In genomic region chr17:59842901-59843652, GRCh38 we compare ENCODE assay signal across 8 cellular contexts. TPM values are rescaled to one million over a fixed set of nuclear protein-coding genes. Genes with fewer than 3 reads are reported as not detected.
DNase-seq lines count a peak whose midpoint lies in the region; ATAC-seq and TF ChIP-seq lines count a peak whose summit lies in the region.

No MANE protein-coding gene starts in this region.

- ATAC-seq in HCT116, result peak; percentile 56
- peak; percentile 25 for ATAC-seq in thoracic aorta (ENCODE audit: insufficient number of reproducible peaks, low FRiP score, low read depth)
- ATAC-seq in HG03025 (IDR thresholded peaks at IDR 0.05; ENCODE audit: low FRiP score, unreplicated experiment), result no peak
- ATAC-seq in HG03159 (IDR thresholded peaks at IDR 0.05; ENCODE audit: unreplicated experiment), result no peak

- H3K9me3 ChIP-seq in HCT116 (ENCODE audit: control insufficient read depth in 1 of 2, insufficient read depth in 1 of 2, low read depth in 1 of 2, low read length in 2 of 2), result no peaks in the 10 kb centered on the region
- H3K9me3 ChIP-seq in breast epithelium, result no peaks in the 10 kb centered on the region
- H3K9me3 ChIP-seq in mucosa of stomach (ENCODE audit: control insufficient read depth, low read length), result no peaks in the 10 kb centered on the region
- H3K9me3 ChIP-seq in thoracic aorta, result no peaks in the 10 kb centered on the region

- TF ChIP-seq RAD21 in HCT116 (IDR thresholded peaks at IDR 0.05; ENCODE audit: low read depth), result no peak

- H4K20me1 ChIP-seq in HCT116 (ENCODE audit: insufficient read depth), result peaks cover 12% of the 10 kb centered on the region; the same call in 1 of the 2 replicates

- H3K4me2 ChIP-seq in HCT116 (ENCODE audit: low read length), result peak overlapping the region; percentile 68

- no peaks in the 10 kb centered on the region for H3K27me3 ChIP-seq in HCT116 (ENCODE audit: insufficient read depth, low read length)
- H3K27me3 ChIP-seq in breast epithelium, result no peaks in the 10 kb centered on the region
- H3K27me3 ChIP-seq in mucosa of stomach (ENCODE audit: control insufficient read depth, insufficient read depth, low read length), result no peaks in the 10 kb centered on the region
- H3K27me3 ChIP-seq in thoracic aorta (replicated peaks; ENCODE audit: insufficient read depth), result no peaks in the 10 kb centered on the region

- TF ChIP-seq POLR2A in HCT116 (IDR thresholded peaks at IDR 0.05; ENCODE audit: borderline replicate concordance, extremely low read depth, insufficient read depth, insufficient read length), result peak; percentile 97
- peak; percentile 48 for TF ChIP-seq POLR2A in breast epithelium (IDR thresholded peaks at IDR 0.05)

- no peaks in the 10 kb centered on the region for H3K9me2 ChIP-seq in HCT116 (ENCODE audit: insufficient read depth)

- CTCF ChIA-PET in HCT116 (lab: Charles Lee), result interaction anchor here (0.5 to 4.1 kb wide), 4 partner anchors 16 to 97 kb away, joined by 3 to 40 read pairs (median 4); no protein-coding TSS in a partner anchor

- no peak overlapping the region for H2AFZ ChIP-seq in HCT116 (ENCODE audit: low read depth, low read length, poor library complexity, severe bottlenecking)

- H3K27ac ChIP-seq in HCT116 (ENCODE audit: low read depth, low read length), result peak overlapping the region; percentile 97
- H3K27ac ChIP-seq in breast epithelium, result peak overlapping the region; percentile 98
- peak overlapping the region; percentile 89 to 98 for H3K27ac ChIP-seq in thoracic aorta

- BruUV-seq in HCT116 (replicated peaks; lab: Mats Ljungman, UMichigan), result no TSS peak

- intact Hi-C loops in HCT116 (cut with micrococcal nuclease), result loop anchor here (1.0 kb wide), 2 partner anchors 57 to 90 kb away; no protein-coding TSS in a partner anchor
- intact Hi-C loops in breast epithelium (cut with DNase I; ENCODE audit: low total_unique reads), result loop anchor here (10.0 kb wide), 1 partner anchor 58 kb away; no protein-coding TSS in a partner anchor

- peaks cover 22 to 31% of the 10 kb centered on the region in 2 experiments for H3K36me3 ChIP-seq in HCT116 (ENCODE audit: control insufficient read depth in 1 of 2, insufficient read depth in 2 of 2, low read length in 2 of 2)
- no peaks in the 10 kb centered on the region for H3K36me3 ChIP-seq in breast epithelium
- peaks cover 28% of the 10 kb centered on the region for H3K36me3 ChIP-seq in mucosa of stomach (ENCODE audit: control insufficient read depth, insufficient read depth, low read length)
- H3K36me3 ChIP-seq in thoracic aorta, result no peaks in the 10 kb centered on the region

- POLR2A ChIA-PET in HCT116 (lab: Charles Lee), result interaction anchor here (0.7 to 15.2 kb wide), 12 partner anchors 10 to 136 kb away, joined by 3 to 443 read pairs (median 7); partner anchors contain the start of genes PTRH2 and VMP1

- peaks cover 62 to 89% of the 10 kb centered on the region in 2 experiments for H3K4me1 ChIP-seq in HCT116 (ENCODE audit: control insufficient read depth in 1 of 2, insufficient read depth in 2 of 2, low read length in 2 of 2)
- H3K4me1 ChIP-seq in breast epithelium, result peaks cover 3 to 8% of the 10 kb centered on the region in 2 donors
- peaks cover 39% of the 10 kb centered on the region for H3K4me1 ChIP-seq in mucosa of stomach (ENCODE audit: control insufficient read depth, insufficient read depth, low read length)
- peaks cover 30 to 58% of the 10 kb centered on the region in 2 donors for H3K4me1 ChIP-seq in thoracic aorta (ENCODE audit: control insufficient read depth in 1 of 2, low read depth in 2 of 2)

- peak overlapping the region; percentile 92 for H3K9ac ChIP-seq in HCT116 (ENCODE audit: low read length)
- H3K9ac ChIP-seq in mucosa of stomach (ENCODE audit: low read length), result peak overlapping the region; percentile 14

- peaks cover 34% of the 10 kb centered on the region for H3K79me2 ChIP-seq in HCT116 (ENCODE audit: insufficient read depth, low read length)

- DNase-seq in DMS53 (lab: John Stamatoyannopoulos, UW) (peak; percentile 89), HCT116 (ENCODE audit: low read depth, low spot score) (peak; percentile 96), SW480 (ENCODE audit: low spot score) (peak; percentile 93), breast epithelium (ENCODE audit: low spot score in 2 of 2) (peak; percentile 62 to 69), thoracic aorta (ENCODE audit: low spot score) (no peak)

- no peak for TF ChIP-seq CTCF in HCT116 (IDR thresholded peaks at IDR 0.05 in 2 of 3, conservative IDR thresholded peaks at IDR 0.05 in 1 of 3; ENCODE audit: borderline replicate concordance in 1 of 3, insufficient read depth in 1 of 3, low read depth in 2 of 3, low read length in 2 of 3)
- TF ChIP-seq CTCF in breast epithelium (IDR thresholded peaks at IDR 0.05), result no peak
- no peak for TF ChIP-seq CTCF in thoracic aorta (IDR thresholded peaks at IDR 0.05)

- RAD21 ChIA-PET in HCT116 (lab: Charles Lee; ENCODE audit: low non-redundant PET in 1 of 2, low total read pairs in 2 of 2, uncharacterized antibody in 2 of 2, unreplicated experiment in 2 of 2), result interaction anchor here (0.5 to 0.9 kb wide), 7 partner anchors 56 to 136 kb away, joined by 3 to 4 read pairs (median 4); partner anchors contain the start of genes PTRH2 (in 1 of the 2) and VMP1 (in 1 of the 2)

- H3K4me3 ChIP-seq in HCT116 (replicated peaks in 1 of 2; ENCODE audit: low read depth in 1 of 2, low read length in 2 of 2) (no peak overlapping the region), breast epithelium (peak overlapping the region in 1 of 3 donors; percentile 87), mucosa of stomach (ENCODE audit: low read length) (no peak overlapping the region), thoracic aorta (no peak overlapping the region)

TF ChIP-seq in HCT116, 20 proteins besides CTCF, POLR2A, EP300 and RAD21:
- TF ChIP-seq YY1 (IDR thresholded peaks at IDR 0.05; ENCODE audit: extremely low read depth, insufficient replicate concordance, low read depth, low read length) (peak; percentile 43), ZBTB33 (IDR thresholded peaks at IDR 0.05; ENCODE audit: extremely low read depth, insufficient replicate concordance, low read length) (peak; percentile 88), TCF7L2 (IDR thresholded peaks at IDR 0.05; ENCODE audit: borderline replicate concordance, extremely low read depth, insufficient read depth, insufficient read length) (no peak), POLR2AphosphoS5 (IDR thresholded peaks at IDR 0.05; ENCODE audit: low read depth, low read length) (peak; percentile 87)

RNA-seq across cellular contexts. Expression of gene TUBD1, which starts 49.7 kb away (rescaled TPM):
- total RNA-seq in HCT116 (2021; ENCODE audit: unreplicated experiment), result 13.0 TPM
- 7.9 and 11.9 TPM in 2 replicates for polyA plus RNA-seq in HCT116 (2012)
- total RNA-seq in breast epithelium, result 10 to 100 TPM in 2 of 3 donors, 1 to 10 TPM in 1; 6.6 to 25.0 (median 19.7) TPM
- 10 to 100 TPM; 11.0 to 28.0 TPM for total RNA-seq in thoracic aorta

RNA-seq across cellular contexts. Expression of gene RPS6KB1, which starts 49.8 kb away (rescaled TPM):
- total RNA-seq in HCT116 (2021; ENCODE audit: unreplicated experiment), result 75.7 TPM
- polyA plus RNA-seq in HCT116 (2012), result 19.3 and 30.2 TPM in 2 replicates
- total RNA-seq in breast epithelium, result 10 to 100 TPM; 40.3 to 62.3 (median 47.5) TPM
- 10 to 100 TPM; 31.0 to 62.6 TPM for total RNA-seq in thoracic aorta

Comparison
In these comparisons a context has a peak if more than half of its experiments do, and no peak if none do; other contexts are left out.
1. ATAC-seq: peak in HCT116 (single experiment) and thoracic aorta (single experiment); none in HG03025 (single experiment) and HG03159 (single experiment).
2. Peak in every context shown above with its lines, with median percentiles within 50 percentile points of each other: H3K27ac ChIP-seq.